ENCODE assay signal across 11 cellular contexts in the genomic region with DNA sequence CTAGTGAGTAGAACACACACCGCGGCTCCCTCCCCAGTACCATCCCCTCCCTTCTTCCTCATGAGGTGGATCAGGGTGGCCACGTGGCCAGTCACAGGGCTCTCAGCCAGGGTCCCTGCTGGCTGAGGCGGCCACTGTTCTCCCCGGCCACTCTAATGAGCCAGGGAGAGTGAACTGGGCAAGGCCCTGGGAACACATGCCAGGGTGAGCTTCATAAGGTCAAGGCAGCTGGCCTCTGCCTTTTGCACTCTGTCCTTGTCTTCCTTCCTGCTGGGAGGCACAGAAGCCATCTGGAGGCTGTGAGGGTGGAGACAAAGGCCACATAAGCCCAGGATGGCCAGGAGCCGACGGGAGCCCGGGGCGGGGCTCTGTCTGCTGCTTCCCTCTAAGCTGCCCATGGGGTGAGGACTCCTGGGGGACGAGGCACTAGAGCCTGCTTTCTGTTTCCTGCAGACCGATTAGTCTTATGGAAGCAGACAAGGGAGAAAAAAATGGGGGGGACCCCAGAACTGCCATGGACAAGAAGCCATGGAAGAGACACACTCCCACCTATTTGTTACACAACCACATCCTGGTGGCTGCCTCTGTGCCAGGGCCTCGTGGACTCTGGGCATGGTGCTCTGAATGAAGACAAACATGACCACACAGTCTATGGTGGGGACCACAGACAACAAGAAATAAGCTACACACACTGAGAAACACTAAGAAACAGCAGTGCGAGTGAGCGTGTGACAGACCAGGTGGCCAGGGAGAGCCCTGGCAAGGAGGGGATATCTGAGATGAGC. TPM values are rescaled to one million over a fixed set of nuclear protein-coding genes. Genes with fewer than 3 reads are reported as not detected.
DNase-seq lines count a peak whose midpoint lies in the region; ATAC-seq and TF ChIP-seq lines count a peak whose summit lies in the region.
"Not testable (repeated sequence)": the region's sequence is repeated elsewhere in the genome, so short reads cannot be mapped to it uniquely, and the experiment has no call there.
"Had no signal": no experiment of that assay in that cellular context is flagged by ENCODE, and none has a peak within 500 bp of the region (broad histone marks: within the 10 kb centered on the region; RNA-seq: fewer than 3 reads in every experiment).

No MANE protein-coding gene starts in this region.

- DNase-seq in WERI-Rb-1: peak; percentile 77
- DNase-seq in adrenal gland: peak in 5 of 7 donors; percentile 38 to 71 (median 50)
- not testable (repeated sequence) for DNase-seq in heart right ventricle, mucosa of descending colon, upper lobe of right lung
- DNase-seq in left lobe of liver (ENCODE audit: low spot score): peak; percentile 79
- peak; percentile 70 for DNase-seq in spleen

- H3K4me3 ChIP-seq in WERI-Rb-1 (ENCODE audit: low read depth, low read length); adrenal gland; gastroesophageal sphincter; heart right ventricle; mucosa of descending colon; spleen; upper lobe of right lung: not testable (repeated sequence)

- peaks cover 13% of the 10 kb centered on the region for H3K36me3 ChIP-seq in WERI-Rb-1
- peaks cover 0 to 13% of the 10 kb centered on the region in 2 donors for H3K36me3 ChIP-seq in adrenal gland (replicated peaks in 1 of 2)
- peaks cover 0 to 64% of the 10 kb centered on the region in 2 donors for H3K36me3 ChIP-seq in gastroesophageal sphincter
- H3K36me3 ChIP-seq in heart right ventricle: peaks cover 0 to 45% (median 8%) of the 10 kb centered on the region in 9 donors
- not testable (repeated sequence) for H3K36me3 ChIP-seq in mucosa of descending colon (ENCODE audit: low read depth); upper lobe of right lung
- H3K36me3 ChIP-seq in spleen: peaks cover 0 to 69% (median 10%) of the 10 kb centered on the region in 6 donors

- peak overlapping the region; percentile 84 for H3K27ac ChIP-seq in WERI-Rb-1
- H3K27ac ChIP-seq in adrenal gland: peak overlapping the region in 1 of 5 donors; percentile 49
- not testable (repeated sequence) for H3K27ac ChIP-seq in gastroesophageal sphincter, heart right ventricle, upper lobe of right lung
- peak overlapping the region in 5 of 8 donors; percentile 33 to 63 (median 54) for H3K27ac ChIP-seq in spleen

- not testable (repeated sequence) for H3K4me1 ChIP-seq in adrenal gland (replicated peaks in 1 of 2); gastroesophageal sphincter; heart right ventricle; mucosa of descending colon (ENCODE audit: low read depth); upper lobe of right lung
- peaks cover 4 to 22% (median 10%) of the 10 kb centered on the region in 6 donors for H3K4me1 ChIP-seq in spleen

- TF ChIP-seq EP300 in gastroesophageal sphincter (IDR thresholded peaks at IDR 0.05): not testable (repeated sequence)

- peak; percentile 60 for ATAC-seq in gastroesophageal sphincter
- ATAC-seq in heart right ventricle: peak; percentile 33 to 58 (median 42)
- peak; percentile 90 for ATAC-seq in left lobe of liver
- peak; percentile 92 for ATAC-seq in mucosa of descending colon
- peak; percentile 40 for ATAC-seq in upper lobe of right lung

- 43 to 60% (median 50%) methylated on average over 9 of the region's 14 CpGs for WGBS in adrenal gland, 4 donors
- 82% methylated on average over 4 of the region's 14 CpGs; no CpG with 5 or more reads in 1 of the 2 donors for WGBS in gastroesophageal sphincter (ENCODE audit: low coverage in 1 of 2), 2 donors
- WGBS in heart right ventricle, 2 donors: 59 to 80% methylated on average over 9 to 11 of the region's 14 CpGs
- WGBS in spleen, 5 donors: 59 to 81% (median 63%) methylated on average over 9 to 11 of the region's 14 CpGs

- H3K9me3 ChIP-seq in WERI-Rb-1 (ENCODE audit: severe bottlenecking); adrenal gland (replicated peaks in 1 of 3); gastroesophageal sphincter; heart right ventricle; mucosa of descending colon; spleen; upper lobe of right lung: not testable (repeated sequence)

- TF ChIP-seq CTCF in WERI-Rb-1 (IDR thresholded peaks at IDR 0.05; ENCODE audit: low read depth, low read length); adrenal gland (IDR thresholded peaks at IDR 0.05); gastroesophageal sphincter (IDR thresholded peaks at IDR 0.05); heart right ventricle (IDR thresholded peaks at IDR 0.05); mucosa of descending colon (IDR thresholded peaks at IDR 0.05); spleen (IDR thresholded peaks at IDR 0.05 in 8 of 11, conservative IDR thresholded peaks at IDR 0.05 in 3 of 11); upper lobe of right lung (IDR thresholded peaks at IDR 0.05): not testable (repeated sequence)

- not testable (repeated sequence) for TF ChIP-seq POLR2A in adrenal gland (IDR thresholded peaks at IDR 0.05); gastroesophageal sphincter (IDR thresholded peaks at IDR 0.05); spleen (IDR thresholded peaks at IDR 0.05)

- not testable (repeated sequence) for H3K27me3 ChIP-seq in WERI-Rb-1 (ENCODE audit: insufficient read depth, low read depth, severe bottlenecking); adrenal gland; gastroesophageal sphincter; heart right ventricle; spleen (replicated peaks in 1 of 7); upper lobe of right lung

- intact Hi-C loops in adrenal gland (cut with DNase I); heart right ventricle (cut with DNase I); mucosa of descending colon (cut with DNase I, micrococcal nuclease); spleen (cut with DNase I; ENCODE audit: low total_unique reads); upper lobe of right lung (cut with DNase I): not testable (repeated sequence)

RNA-seq across cellular contexts. Expression of gene SERPIND1, which starts 38.3 kb away (rescaled TPM):
- 1 to 10 TPM in 1 of 8 donors, under 1 TPM in 5, not detected in 2; 0.13 to 1.0 (median 0.30) TPM for total RNA-seq in adrenal gland
- polyA plus RNA-seq in adrenal gland: under 1 TPM; 0.10 to 0.18 (median 0.16) TPM
- total RNA-seq in gastroesophageal sphincter: under 1 TPM in 1 of 4 donors, not detected in 3; 0.15 TPM
- total RNA-seq in heart right ventricle: under 1 TPM in 3 of 10 donors, not detected in 7; 0.09 to 0.26 (median 0.15) TPM
- polyA plus RNA-seq in heart right ventricle: under 1 TPM; 0.07 TPM
- total RNA-seq in left lobe of liver: 261 TPM
- not detected for total RNA-seq in mucosa of descending colon
- under 1 TPM in 1 of 7 donors, not detected in 6; 0.14 TPM for total RNA-seq in spleen
- polyA plus RNA-seq in spleen: under 1 TPM; 0.03 to 0.13 (median 0.04) TPM
- total RNA-seq in upper lobe of right lung: 0.58 TPM
- total RNA-seq: CD8-positive, alpha-beta T cell; GM23338 had no signal
- polyA plus RNA-seq: A549, GM23338 had no signal

Comparison
In these comparisons a context has a peak if more than half of its experiments do, and no peak if none do; other contexts are left out.
1. ATAC-seq: peak in every context shown above with its lines; median percentile 92 in mucosa of descending colon; 90 in left lobe of liver; 60 in gastroesophageal sphincter; 42 in heart right ventricle; 40 in upper lobe of right lung.
2. RNA of gene SERPIND1, which starts 38.3 kb away (total RNA-seq): 261 TPM in left lobe of liver (single experiment); 0.58 TPM in upper lobe of right lung (single experiment), 0.13 to 1.0 TPM in adrenal gland, 0.09 to 0.26 TPM in heart right ventricle, 0.14 TPM in spleen, 0.15 TPM in gastroesophageal sphincter and not detected in mucosa of descending colon; every median in the first group is over 100 times any median in the second.